ENCODE assay signal across 16 cellular contexts in genomic region chr2:27448381-27448780, GRCh38. TPM values are rescaled to one million over a fixed set of nuclear protein-coding genes. Genes with fewer than 3 reads are reported as not detected.
DNase-seq lines count a peak whose midpoint lies in the region; ATAC-seq and TF ChIP-seq lines count a peak whose summit lies in the region.
"Had no signal": no experiment of that assay in that cellular context is flagged by ENCODE, and none has a peak within 500 bp of the region (broad histone marks: within the 10 kb centered on the region; RNA-seq: fewer than 3 reads in every experiment).

No MANE protein-coding gene starts in this region.

- H3K27ac Mint-ChIP-seq in stimulated activated naive CD8-positive, alpha-beta T cell treated with anti-CD3 and anti-CD28 coated beads, Interleukin-15, amount 100 ng/mL, for 72 hours = peak overlapping the region; percentile 44 to 50

- no peaks in the 10 kb centered on the region for H3K9me3 ChIP-seq in PC-3 (ENCODE audit: low read length)
- H3K9me3 ChIP-seq: A549, BE2C, HAP-1 had no signal

- H2AFZ ChIP-seq in PC-3 (ENCODE audit: low read length) = no peak overlapping the region

- no peaks in the 10 kb centered on the region for H3K27me3 Mint-ChIP-seq in stimulated activated naive CD8-positive, alpha-beta T cell treated with anti-CD3 and anti-CD28 coated beads, Interleukin-15, amount 100 ng/mL, for 72 hours
- H3K27me3 Mint-ChIP-seq: CD4-positive, alpha-beta memory T cell had no signal

- POLR2A ChIA-PET in PC-3 (lab: Charles Lee; ENCODE audit: unreplicated experiment) = no interaction called here

- DNase-seq in stimulated activated naive CD8-positive, alpha-beta T cell treated with anti-CD3 and anti-CD28 coated beads, Interleukin-15, amount 100 ng/mL, for 72 hours = no peak
- no peak for DNase-seq in stimulated activated naive CD8-positive, alpha-beta T cell treated with anti-CD3 and anti-CD28 coated beads, Interleukin-15, Interleukin-2, amounts not matched to agents 100 U/mL and 50 U/mL, for 24 hours
- DNase-seq in PC-3 (no peak), epithelial cell of prostate (ENCODE audit: low read depth, low spot score) (peak; percentile 16), globus pallidus (ENCODE audit: low spot score) (no peak), midbrain (lab: John Stamatoyannopoulos, UW) (no peak), left colon (no peak)
- DNase-seq: BE2C; CD4-positive, alpha-beta memory T cell; DMS153; DMS79 treated with DMSO at 0.1 percent for 48 hours; EL had no signal

- H3K4me1 Mint-ChIP-seq in stimulated activated naive CD8-positive, alpha-beta T cell treated with anti-CD3 and anti-CD28 coated beads, Interleukin-15, amount 100 ng/mL, for 72 hours = peaks cover 8% of the 10 kb centered on the region

- BruUV-seq in PC-3 (replicated peaks; lab: Mats Ljungman, UMichigan) = no TSS peak

- intact Hi-C loops in PC-3 (cut with micrococcal nuclease) (no loop called here), left colon (cut with DNase I, micrococcal nuclease) (no loop called here)

- H3K36me3 ChIP-seq in PC-3 (ENCODE audit: low read depth, low read length) = no peaks in the 10 kb centered on the region; the same call in none of the 2 replicates

- CTCF ChIA-PET in PC-3 (lab: Charles Lee) = no interaction called here

- no peak for TF ChIP-seq CTCF in PC-3 (conservative IDR thresholded peaks at IDR 0.05; ENCODE audit: low read depth, low read length)

- H3K4me3 Mint-ChIP-seq in stimulated activated naive CD8-positive, alpha-beta T cell treated with anti-CD3 and anti-CD28 coated beads, Interleukin-15, amount 100 ng/mL, for 72 hours = no peak overlapping the region
- H3K4me3 Mint-ChIP-seq: CD4-positive, alpha-beta memory T cell had no signal

- H3K79me2 ChIP-seq in PC-3 (ENCODE audit: low read length) = no peaks in the 10 kb centered on the region

- no peaks in the 10 kb centered on the region for H3K9me3 Mint-ChIP-seq in stimulated activated naive CD8-positive, alpha-beta T cell treated with anti-CD3 and anti-CD28 coated beads, Interleukin-15, amount 100 ng/mL, for 72 hours

- H3F3A ChIP-seq in PC-3 (ENCODE audit: low read length, unreplicated experiment) = no peaks in the 10 kb centered on the region

- peaks cover 11% of the 10 kb centered on the region for H3K4me1 ChIP-seq in PC-3 (ENCODE audit: insufficient read depth, low read length)
- H3K4me1 ChIP-seq: A549, BE2C, HAP-1 had no signal

- no peaks in the 10 kb centered on the region for H4K20me1 ChIP-seq in PC-3 (ENCODE audit: low read length)

- H3K27ac ChIP-seq in PC-3 (ENCODE audit: low read length) (no peak overlapping the region), epithelial cell of prostate (peak overlapping the region; percentile 30)
- H3K27ac ChIP-seq: A549, C4-2B had no signal

- H3K27me3 ChIP-seq in PC-3 (ENCODE audit: low read length) = no peaks in the 10 kb centered on the region
- H3K27me3 ChIP-seq: BE2C had no signal

- ATAC-seq in stimulated activated naive CD8-positive, alpha-beta T cell treated with anti-CD3 and anti-CD28 coated beads, Interleukin-15, amount 100 ng/mL, for 72 hours = no peak
- ATAC-seq in stimulated activated naive CD8-positive, alpha-beta T cell treated with anti-CD3 and anti-CD28 coated beads, Interleukin-15, Interleukin-2, amounts not matched to agents 100 U/mL and 50 U/mL, for 24 hours = no peak
- ATAC-seq in PC-3 (peak; percentile 55; the same call in 1 of the 2 replicates), left colon (no peak)
- ATAC-seq: A549, HepG2 had no signal

- no peak overlapping the region for H3K4me2 ChIP-seq in PC-3 (ENCODE audit: low read length)
- H3K4me2 ChIP-seq: A549 had no signal

- H3K4me3 ChIP-seq in PC-3 (ENCODE audit: low read length) = no peak overlapping the region
- H3K4me3 ChIP-seq: A549, HAP-1 had no signal

- no peak overlapping the region for H3K9ac ChIP-seq in PC-3 (ENCODE audit: low read length)

- no peaks in the 10 kb centered on the region for H3K9me2 ChIP-seq in PC-3 (replicated peaks; ENCODE audit: low read length)

RNA-seq across cellular contexts. Expression of gene KRTCAP3, which starts 6.2 kb away (rescaled TPM):
- total RNA-seq in PC-3 (2014; rRNA removed) = 0.22 TPM in 1 of 2 replicates, not detected in the other
- 100 to 1,000 TPM in 1 of 2 donors, 10 to 100 TPM in 1; 90.0 to 104 TPM for total RNA-seq in left colon

RNA-seq across cellular contexts. Expression of gene NRBP1, which starts 19.9 kb away (rescaled TPM):
- total RNA-seq in PC-3 (2014; rRNA removed) = 66.6 and 69.3 TPM in 2 replicates
- total RNA-seq in left colon = 10 to 100 TPM; 72.2 to 85.8 TPM

RNA-seq across cellular contexts. Expression of gene PPM1G, which starts 39.0 kb away (rescaled TPM):
- total RNA-seq in PC-3 (2014; rRNA removed) (122 and 133 TPM in 2 replicates), left colon (10 to 100 TPM; 50.9 to 73.4 TPM)

RNA-seq across cellular contexts. Expression of gene IFT172, which starts 41.2 kb away (rescaled TPM):
- total RNA-seq in PC-3 (2014; rRNA removed) = 12.8 and 22.9 TPM in 2 replicates
- total RNA-seq in left colon = 10 to 100 TPM; 80.2 to 82.5 TPM

RNA-seq across cellular contexts. Expression of gene FNDC4, which starts 46.6 kb away (rescaled TPM):
- total RNA-seq in PC-3 (2014; rRNA removed) (1.7 and 4.7 TPM in 2 replicates), left colon (1 to 10 TPM in 1 of 2 donors, under 1 TPM in 1; 0.73 to 1.4 TPM)
- total RNA-seq: CD4-positive, alpha-beta memory T cell had no signal

Comparison
In these comparisons a context has a peak if more than half of its experiments do, and no peak if none do; other contexts are left out.
1. RNA of gene KRTCAP3, which starts 6.2 kb away (total RNA-seq): 90.0 to 104 TPM in left colon; 0.22 TPM in PC-3; every median in the first group is over 10 times any median in the second.